ENCODE assay signal across 9 cellular contexts in the genomic region with DNA sequence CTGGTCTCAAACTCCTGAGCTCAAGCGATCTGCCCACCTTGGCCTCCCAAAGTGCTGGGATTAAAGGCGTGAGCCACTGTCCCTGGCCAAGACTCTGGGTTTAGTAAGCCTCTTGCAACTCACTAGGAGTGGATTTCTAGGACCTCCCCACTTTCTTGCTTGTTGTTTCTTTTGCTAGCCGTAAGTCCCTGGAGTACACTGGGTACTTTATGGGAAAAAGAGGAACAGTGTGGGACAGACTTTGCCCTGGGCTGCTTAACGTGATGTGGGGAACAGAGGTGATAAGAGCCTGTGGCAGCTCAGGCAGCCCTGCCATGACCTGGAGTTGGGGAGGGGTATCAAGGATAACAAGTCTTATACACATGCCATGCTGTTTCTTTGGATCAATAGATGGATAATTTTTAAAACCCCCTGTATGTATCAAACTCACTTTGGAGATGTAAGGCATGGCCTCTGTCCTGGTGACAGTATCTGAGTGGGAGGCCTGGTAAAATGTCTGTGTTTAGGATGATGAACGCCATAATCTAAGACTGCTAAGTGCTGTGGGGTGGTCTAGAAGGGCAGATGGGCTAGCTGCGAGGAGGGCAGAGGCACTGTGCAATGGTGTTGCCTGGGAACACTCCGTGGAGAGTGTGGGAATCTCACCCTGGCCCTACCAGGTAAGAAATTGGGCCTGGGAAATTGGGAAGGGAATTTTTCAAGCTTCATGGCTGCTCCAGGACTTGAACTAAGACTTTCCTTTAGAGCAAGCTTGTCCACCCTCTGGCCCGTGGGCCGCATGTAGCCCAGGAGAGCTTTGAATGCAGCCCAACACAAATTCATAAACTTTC. TPM values are rescaled to one million over a fixed set of nuclear protein-coding genes. Genes with fewer than 3 reads are reported as not detected.
DNase-seq lines count a peak whose midpoint lies in the region; ATAC-seq and TF ChIP-seq lines count a peak whose summit lies in the region.
"Had no signal": no experiment of that assay in that cellular context is flagged by ENCODE, and none has a peak within 500 bp of the region (broad histone marks: within the 10 kb centered on the region; RNA-seq: fewer than 3 reads in every experiment).

No MANE protein-coding gene starts in this region.

- H3K36me3 ChIP-seq in adipocyte (ENCODE audit: control insufficient read depth, insufficient read depth, low read length, severe bottlenecking), result no peaks in the 10 kb centered on the region
- H3K36me3 ChIP-seq in lung (ENCODE audit: control insufficient read depth in 2 of 2, insufficient read depth in 2 of 2, low read length in 2 of 2), result no peaks in the 10 kb centered on the region
- no peaks in the 10 kb centered on the region for H3K36me3 ChIP-seq in suprapubic skin

- TF ChIP-seq POLR2A in suprapubic skin (IDR thresholded peaks at IDR 0.05), result no peak

- ATAC-seq in lung (ENCODE audit: insufficient read depth, low FRiP score) (no peak), HG02588 (IDR thresholded peaks at IDR 0.05; ENCODE audit: unreplicated experiment) (no peak), GM19023 (IDR thresholded peaks at IDR 0.05; ENCODE audit: unreplicated experiment) (no peak)

- H3K9me3 ChIP-seq in adipocyte (ENCODE audit: control insufficient read depth, low read length), result no peaks in the 10 kb centered on the region
- no peaks in the 10 kb centered on the region for H3K9me3 ChIP-seq in lung (ENCODE audit: control insufficient read depth in 2 of 2, insufficient read depth in 1 of 2, low read length in 1 of 2)
- H3K9me3 ChIP-seq in suprapubic skin, result no peaks in the 10 kb centered on the region

- TF ChIP-seq CTCF in lung (IDR thresholded peaks at IDR 0.05; ENCODE audit: control extremely low read depth, extremely low read depth) (no peak), suprapubic skin (IDR thresholded peaks at IDR 0.05) (no peak)

- H3K27me3 Mint-ChIP-seq in T-helper 2 cell treated with Interferon-gamma antibody and Interleukin-4, amounts not matched to agents 5 μg/mL and 100 μg/mL, for 36 hours (ENCODE audit: low read depth), result no peaks in the 10 kb centered on the region

- DNase-seq in T-helper 2 cell treated with Interferon-gamma antibody and Interleukin-4, amounts not matched to agents 5 μg/mL and 100 μg/mL, for 36 hours (ENCODE audit: low spot score), result no peak
- no peak for DNase-seq in T-helper 2 cell
- no peak for DNase-seq in adipocyte (ENCODE audit: low read depth)
- DNase-seq in lung (ENCODE audit: low spot score), result no peak
- DNase-seq in suprapubic skin (ENCODE audit: low spot score in 2 of 2), result no peak
- DNase-seq in NOMO-1 treated with DMSO at 0.1 percent for 48 hours (lab: John Stamatoyannopoulos, UW; ENCODE audit: unreplicated experiment), result no peak
- DNase-seq: NCI-H446 had no signal

- H3K27ac ChIP-seq in lung (ENCODE audit: low read depth in 1 of 2, low read length in 1 of 2), result peak overlapping the region; percentile 87 to 94
- H3K27ac ChIP-seq in suprapubic skin, result peak overlapping the region; percentile 92

- peaks cover 79% of the 10 kb centered on the region for H3K4me1 Mint-ChIP-seq in T-helper 2 cell treated with Interferon-gamma antibody and Interleukin-4, amounts not matched to agents 5 μg/mL and 100 μg/mL, for 36 hours (ENCODE audit: low read depth)

- H3K4me3 ChIP-seq in adipocyte (ENCODE audit: low read length) (peak overlapping the region; percentile 61), lung (no peak overlapping the region), suprapubic skin (no peak overlapping the region)

- H3K9ac ChIP-seq in adipocyte (ENCODE audit: low read length), result peak overlapping the region; percentile 76

- 81 to 83% methylated on average over 9 of the region's 9 CpGs for WGBS in lung, 2 donors
- 71% methylated on average over 9 of the region's 9 CpGs for WGBS in suprapubic skin

- peaks cover 47% of the 10 kb centered on the region for H3K36me3 Mint-ChIP-seq in T-helper 2 cell treated with Interferon-gamma antibody and Interleukin-4, amounts not matched to agents 5 μg/mL and 100 μg/mL, for 36 hours (ENCODE audit: low read depth)

- peak overlapping the region; percentile 93 for H3K27ac Mint-ChIP-seq in T-helper 2 cell treated with Interferon-gamma antibody and Interleukin-4, amounts not matched to agents 5 μg/mL and 100 μg/mL, for 36 hours

- peak overlapping the region; percentile 78 for H3K4me3 Mint-ChIP-seq in T-helper 2 cell treated with Interferon-gamma antibody and Interleukin-4, amounts not matched to agents 5 μg/mL and 100 μg/mL, for 36 hours

- H3K4me1 ChIP-seq in adipocyte (ENCODE audit: control insufficient read depth, insufficient read depth, low read length), result peaks cover 93% of the 10 kb centered on the region
- H3K4me1 ChIP-seq in lung (ENCODE audit: control insufficient read depth in 2 of 2, insufficient read depth in 2 of 2, low read length in 2 of 2), result peaks cover 20 to 33% of the 10 kb centered on the region in 2 donors
- peaks cover 91% of the 10 kb centered on the region for H3K4me1 ChIP-seq in suprapubic skin

- H3K9me3 Mint-ChIP-seq in T-helper 2 cell treated with Interferon-gamma antibody and Interleukin-4, amounts not matched to agents 5 μg/mL and 100 μg/mL, for 36 hours, result no peaks in the 10 kb centered on the region

- no peak for TF ChIP-seq EP300 in suprapubic skin (IDR thresholded peaks at IDR 0.05)

- H3K27me3 ChIP-seq in adipocyte (replicated peaks; ENCODE audit: control insufficient read depth, insufficient read depth, low read length) (no peaks in the 10 kb centered on the region), lung (ENCODE audit: control insufficient read depth, insufficient read depth) (no peaks in the 10 kb centered on the region), suprapubic skin (no peaks in the 10 kb centered on the region)

RNA-seq across cellular contexts. Expression of a gene that starts 54.8 kb away (rescaled TPM):
- total RNA-seq in lung (10 to 100 TPM; 32.8 to 41.6 TPM), suprapubic skin (10 to 100 TPM; 41.9 to 94.9 (median 56.1) TPM)
- polyA plus RNA-seq in lung, result 10 to 100 TPM; 10.9 to 14.1 TPM
